ENCODE assay signal across 11 cellular contexts in genomic region chr3:123071146-123071545, GRCh38. TPM values are rescaled to one million over a fixed set of nuclear protein-coding genes. Genes with fewer than 3 reads are reported as not detected.
DNase-seq lines count a peak whose midpoint lies in the region; TF ChIP-seq lines count a peak whose summit lies in the region.
"Had no signal": no experiment of that assay in that cellular context is flagged by ENCODE, and none has a peak within 500 bp of the region (broad histone marks: within the 10 kb centered on the region; RNA-seq: fewer than 3 reads in every experiment).

No MANE protein-coding gene starts in this region.

- H3K9me3 ChIP-seq in fibroblast of lung (ENCODE audit: control insufficient read depth, insufficient read depth, low read depth, low read length) (no peaks in the 10 kb centered on the region), testis (no peaks in the 10 kb centered on the region)

- H4K20me1 ChIP-seq in fibroblast of lung (ENCODE audit: control insufficient read depth, extremely low read depth, insufficient read depth, low read length): peaks cover 3% of the 10 kb centered on the region

- H3K36me3 ChIP-seq in fibroblast of lung (ENCODE audit: control insufficient read depth, insufficient read depth, low read length) (no peaks in the 10 kb centered on the region), testis (ENCODE audit: low read depth, missing control alignments) (no peaks in the 10 kb centered on the region)

- DNase-seq in NCI-H2227 (lab: John Stamatoyannopoulos, UW; ENCODE audit: unreplicated experiment) (peak; percentile 16), NCI-H2227 treated with DMSO at 0.1 percent for 48 hours (lab: John Stamatoyannopoulos, UW) (no peak), NCI-H82 treated with DMSO at 0.1 percent for 48 hours (lab: John Stamatoyannopoulos, UW; ENCODE audit: unreplicated experiment) (peak; percentile 68), fibroblast of lung (ENCODE audit: low read depth in 2 of 2) (peak; percentile 43 to 59), testis (peak; percentile 86), amygdala (lab: John Stamatoyannopoulos, UW) (no peak), SW480 (ENCODE audit: low spot score) (no peak)
- no peak for DNase-seq in T-helper 2 cell treated with Interferon-gamma antibody and Interleukin-4, amounts not matched to agents 5 μg/mL and 100 μg/mL, for 36 hours (ENCODE audit: low spot score)
- DNase-seq: hippocampal formation, nephron progenitor cell, SHP77 treated with DMSO at 0.1 percent for 48 hours had no signal

- H2AFZ ChIP-seq in fibroblast of lung (ENCODE audit: low read length): no peak overlapping the region

- 29 to 32% methylated on average over 5 of the region's 5 CpGs for WGBS in testis, 2 donors

- H3K27me3 ChIP-seq in fibroblast of lung (ENCODE audit: control insufficient read depth, insufficient read depth, low read length) (no peaks in the 10 kb centered on the region), testis (no peaks in the 10 kb centered on the region)

- H3K4me1 Mint-ChIP-seq in T-helper 2 cell treated with Interferon-gamma antibody and Interleukin-4, amounts not matched to agents 5 μg/mL and 100 μg/mL, for 36 hours (ENCODE audit: low read depth): peaks cover 26% of the 10 kb centered on the region

- H3K4me2 ChIP-seq in fibroblast of lung (ENCODE audit: extremely low read depth, insufficient read depth, low read length): no peak overlapping the region

- H3K27ac ChIP-seq in fibroblast of lung (ENCODE audit: insufficient read depth, low read length) (no peak overlapping the region), testis (peak overlapping the region; percentile 79 to 81)

- H3K4me1 ChIP-seq in fibroblast of lung (ENCODE audit: control insufficient read depth, extremely low read depth, insufficient read depth, low read length) (peaks cover 2% of the 10 kb centered on the region), testis (peaks cover 39% of the 10 kb centered on the region)

- peaks cover 73% of the 10 kb centered on the region for H3K79me2 ChIP-seq in fibroblast of lung (ENCODE audit: control insufficient read depth, insufficient read depth, low read length)

- H3K27ac Mint-ChIP-seq in T-helper 2 cell treated with Interferon-gamma antibody and Interleukin-4, amounts not matched to agents 5 μg/mL and 100 μg/mL, for 36 hours: no peak overlapping the region
- H3K27ac Mint-ChIP-seq: nephron progenitor cell had no signal

- no peaks in the 10 kb centered on the region for H3K9me3 Mint-ChIP-seq in T-helper 2 cell treated with Interferon-gamma antibody and Interleukin-4, amounts not matched to agents 5 μg/mL and 100 μg/mL, for 36 hours
- H3K9me3 Mint-ChIP-seq: nephron progenitor cell had no signal

- no peaks in the 10 kb centered on the region for H3K36me3 Mint-ChIP-seq in T-helper 2 cell treated with Interferon-gamma antibody and Interleukin-4, amounts not matched to agents 5 μg/mL and 100 μg/mL, for 36 hours (ENCODE audit: low read depth)

- intact Hi-C loops in testis (cut with DNase I; ENCODE audit: low total_unique reads): no loop called here

- no peak overlapping the region for H3K4me3 Mint-ChIP-seq in T-helper 2 cell treated with Interferon-gamma antibody and Interleukin-4, amounts not matched to agents 5 μg/mL and 100 μg/mL, for 36 hours
- H3K4me3 Mint-ChIP-seq: nephron progenitor cell had no signal

- TF ChIP-seq CTCF in fibroblast of lung (conservative IDR thresholded peaks at IDR 0.05 in 1 of 2, IDR thresholded peaks at IDR 0.05 in 1 of 2; ENCODE audit: low read depth in 1 of 2, low read length in 2 of 2): peak in 1 of 2 donors; percentile 33
- peak; percentile 7 to 20 (median 18) for TF ChIP-seq CTCF in testis (IDR thresholded peaks at IDR 0.05)

- H3K27me3 Mint-ChIP-seq in T-helper 2 cell treated with Interferon-gamma antibody and Interleukin-4, amounts not matched to agents 5 μg/mL and 100 μg/mL, for 36 hours (ENCODE audit: low read depth): no peaks in the 10 kb centered on the region

- no peak for TF ChIP-seq POLR2A in testis (IDR thresholded peaks at IDR 0.05)

- H3K4me3 ChIP-seq in fibroblast of lung (replicated peaks in 1 of 4; ENCODE audit: control extremely low read depth in 1 of 4, insufficient read depth in 1 of 4, low read depth in 3 of 4, low read length in 4 of 4) (no peak overlapping the region), testis (no peak overlapping the region)

- H3K9ac ChIP-seq in fibroblast of lung (ENCODE audit: insufficient read depth, low read length): no peak overlapping the region

RNA-seq across cellular contexts. Expression of gene PDIA5, which starts 4.3 kb away (rescaled TPM):
- 19.3 and 27.9 TPM in 2 replicates for total RNA-seq in fibroblast of lung
- 32.7 and 51.4 TPM in 2 replicates for polyA plus RNA-seq in fibroblast of lung
- 35.3 and 49.9 TPM in 2 replicates for polyA plus RNA-seq in fibroblast of lung (2012)
- polyA minus RNA-seq in fibroblast of lung (ENCODE audit: low replicate concordance): 5.9 and 14.3 TPM in 2 replicates
- total RNA-seq in testis: 10 to 100 TPM; 76.0 to 76.8 TPM
- 49.6 TPM for polyA plus RNA-seq in testis (ENCODE audit: insufficient read depth, low read depth, low replicate concordance)

RNA-seq across cellular contexts. Expression of gene SEMA5B, which starts 43.6 kb away (rescaled TPM):
- not detected in 2 replicates for total RNA-seq in fibroblast of lung
- polyA plus RNA-seq in fibroblast of lung: not detected in 2 replicates
- not detected in 2 replicates for polyA plus RNA-seq in fibroblast of lung (2012)
- polyA minus RNA-seq in fibroblast of lung (ENCODE audit: low replicate concordance): not detected in 2 replicates
- total RNA-seq in testis: 1 to 10 TPM in 1 of 2 donors, under 1 TPM in 1; 0.68 to 1.3 TPM
- polyA plus RNA-seq in testis (ENCODE audit: insufficient read depth, low read depth, low replicate concordance): 2.0 TPM

Comparison
In these comparisons a context has a peak if more than half of its experiments do, and no peak if none do; other contexts are left out.
1. DNase-seq: peak in NCI-H2227 (single experiment), NCI-H82 treated with DMSO at 0.1 percent for 48 hours (single experiment), fibroblast of lung (2 of 2) and testis (single experiment); none in NCI-H2227 treated with DMSO at 0.1 percent for 48 hours (single experiment), T-helper 2 cell treated with Interferon-gamma antibody and Interleukin-4, amounts not matched to agents 5 μg/mL and 100 μg/mL, for 36 hours (single experiment), amygdala (0 of 56) and SW480 (single experiment).